29 cellular contexts compared by ENCODE assay signal in the genomic region with DNA sequence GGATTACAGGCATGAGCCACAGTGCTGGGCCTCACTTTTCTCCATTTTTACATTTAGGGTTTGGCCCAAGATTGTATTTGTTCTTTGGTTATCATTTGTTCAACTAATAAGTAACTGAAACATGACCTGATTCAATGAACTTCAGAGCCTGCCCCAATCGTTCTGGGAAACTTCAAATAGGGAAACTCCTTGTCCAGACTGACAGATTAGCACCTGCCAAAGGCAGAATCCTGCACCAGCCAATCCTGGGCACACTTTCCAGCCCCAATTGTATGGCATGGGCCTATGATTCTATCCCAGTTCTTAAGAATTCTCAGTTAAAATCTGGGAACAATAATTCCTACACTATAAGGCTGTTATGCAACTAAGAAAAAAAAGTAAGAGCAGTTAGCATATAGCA.
"Had no signal": no experiment of that assay in that cellular context is flagged by ENCODE, and none has a peak within 500 bp of the region (broad histone marks: within the 10 kb centered on the region; RNA-seq: fewer than 3 reads in every experiment).

No MANE protein-coding gene starts in this region.

- H3K27me3 ChIP-seq: colonic mucosa, esophagus squamous epithelium, gastrocnemius medialis, heart right ventricle, left lung had no signal

- H3K4me1 ChIP-seq: colonic mucosa, esophagus squamous epithelium, gastrocnemius medialis, heart right ventricle, left lung, lower lobe of right lung had no signal

- H3K9me3 ChIP-seq: colonic mucosa, esophagus squamous epithelium, gastrocnemius medialis, heart right ventricle, left lung, lower lobe of right lung had no signal

- H3K36me3 ChIP-seq: colonic mucosa had no signal

- H3K4me3 ChIP-seq: colonic mucosa, esophagus squamous epithelium, gastrocnemius medialis, heart right ventricle, left lung, lower lobe of right lung had no signal

- FAIRE-seq: endometrium, kidney had no signal

- H3K27ac ChIP-seq: colonic mucosa, epithelial cell of prostate, esophagus squamous epithelium, gastrocnemius medialis, heart right ventricle, left lung, lower lobe of right lung had no signal

- ATAC-seq: effector memory CD8-positive, alpha-beta T cell; esophagus mucosa; gastrocnemius medialis; heart right ventricle; left colon; left lung; left ventricle myocardium superior; lower lobe of right lung; naive thymus-derived CD4-positive, alpha-beta T cell; natural killer cell had no signal

- DNase-seq: colonic mucosa; cortex of kidney; effector CD8-positive, alpha-beta T cell; effector memory CD8-positive, alpha-beta T cell; endodermal cell; erythroblast; esophagus squamous epithelium; foreskin fibroblast; foreskin melanocyte; gastrocnemius medialis; glutamatergic neuron; head of caudate nucleus; heart right ventricle; hypothalamus; immature natural killer cell; islet precursor cell; kidney; kidney glomerular epithelial cell; left colon; left lung; left ventricle myocardium superior; lower lobe of right lung; mesenchymal stem cell; midbrain; naive thymus-derived CD4-positive, alpha-beta T cell; natural killer cell had no signal
